ENCODE assay signal across 8 cellular contexts in the genomic region with DNA sequence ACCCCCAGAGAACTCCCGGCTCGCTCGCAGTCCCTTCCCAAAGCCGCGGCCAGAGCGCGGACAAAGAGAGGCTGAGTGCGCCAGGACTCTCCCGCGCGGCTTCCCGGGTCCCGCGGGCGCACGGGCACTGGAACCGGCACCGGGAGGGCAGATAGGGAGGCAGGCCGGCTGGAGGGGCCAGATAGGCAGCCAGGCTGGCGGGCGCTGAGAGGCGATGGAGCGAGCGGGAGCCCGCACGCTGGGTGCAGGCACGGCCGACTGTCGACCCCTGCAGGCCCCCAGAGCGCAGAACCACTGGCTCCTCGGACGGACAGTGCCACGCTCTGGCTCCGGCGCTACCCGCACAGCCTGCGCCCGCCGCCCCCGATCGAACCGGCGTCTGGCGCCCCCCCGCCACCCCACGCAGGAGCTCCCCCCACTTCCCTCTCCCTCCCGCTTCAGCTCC. TPM values are rescaled to one million over a fixed set of nuclear protein-coding genes. Genes with fewer than 3 reads are reported as not detected.
A peak's percentile ranks its signal among the peaks of the same experiment; 100 is the strongest.
DNase-seq lines count a peak whose midpoint lies in the region; ATAC-seq, FAIRE-seq and TF ChIP-seq lines count a peak whose summit lies in the region.

No MANE protein-coding gene starts in this region.

- ATAC-seq in GM18502 (IDR thresholded peaks at IDR 0.05; ENCODE audit: poor library complexity, unreplicated experiment) (peak; percentile 28), HG03095 (IDR thresholded peaks at IDR 0.05; ENCODE audit: unreplicated experiment) (peak; percentile 20), Panc1 (peak; percentile 52)

- H3K27me3 ChIP-seq in BE2C = no peaks in the 10 kb centered on the region
- no peaks in the 10 kb centered on the region for H3K27me3 ChIP-seq in Panc1 (ENCODE audit: control insufficient read depth, insufficient read depth, low read length)

- POLR2A ChIA-PET in Panc1 (lab: Charles Lee) = no interaction called here

- H3K9me3 ChIP-seq in BE2C (no peaks in the 10 kb centered on the region), Panc1 (ENCODE audit: control insufficient read depth, insufficient read depth, low read depth, low read length) (no peaks in the 10 kb centered on the region), kidney (ENCODE audit: control insufficient read depth in 1 of 2, low read length in 2 of 2) (no peaks in the 10 kb centered on the region)

- H3K27ac ChIP-seq in Panc1 (ENCODE audit: low read length) (peak overlapping the region; percentile 76), kidney (ENCODE audit: low read depth in 2 of 2, low read length in 2 of 2) (peak overlapping the region; percentile 43 to 79)

- peak; percentile 14; the same call in 1 of the 2 replicates for TF ChIP-seq CTCF in BE2C (IDR thresholded peaks at IDR 0.05; ENCODE audit: low read depth, low read length)
- no peak; the same call in 1 of the 2 replicates for TF ChIP-seq CTCF in Panc1 (IDR thresholded peaks at IDR 0.05)
- no peak for TF ChIP-seq CTCF in cardiac fibroblast (IDR thresholded peaks at IDR 0.05; ENCODE audit: low read depth, low read length)
- no peak for TF ChIP-seq CTCF in kidney (IDR thresholded peaks at IDR 0.05; ENCODE audit: borderline replicate concordance, extremely low read depth, insufficient read depth)

- peak; percentile 66 for DNase-seq in BE2C
- DNase-seq in Panc1 (ENCODE audit: low read depth, low spot score) = no peak
- peak; percentile 47 to 48 for DNase-seq in cardiac fibroblast (ENCODE audit: low read depth in 2 of 2)
- no peak for DNase-seq in kidney
- DNase-seq in stimulated activated CD4-positive, alpha-beta T cell treated with anti-CD3 and anti-CD28 coated beads, Interleukin-1b, Interleukin-23, amount 100 ng/mL, for 48 hours = peak; percentile 27
- no peak for DNase-seq in foreskin melanocyte

- intact Hi-C loops in Panc1 (cut with micrococcal nuclease; ENCODE audit: unreplicated experiment) (no loop called here), kidney (cut with DNase I) (no loop called here)

- CTCF ChIA-PET in Panc1 (lab: Charles Lee) = no interaction called here

- peak overlapping the region in 1 of 2 donors; percentile 19 for H3K9ac ChIP-seq in kidney (ENCODE audit: low read length in 2 of 2)

- H3K36me3 ChIP-seq in BE2C = no peaks in the 10 kb centered on the region
- H3K36me3 ChIP-seq in Panc1 (ENCODE audit: control insufficient read depth, insufficient read depth, low read length) = no peaks in the 10 kb centered on the region; the same call in 1 of the 2 replicates
- H3K36me3 ChIP-seq in kidney (ENCODE audit: control insufficient read depth in 1 of 2, insufficient read depth in 2 of 2, low read length in 2 of 2) = no peaks in the 10 kb centered on the region

- H3K4me1 ChIP-seq in BE2C = no peaks in the 10 kb centered on the region; the same call in none of the 2 replicates
- H3K4me1 ChIP-seq in Panc1 (ENCODE audit: control insufficient read depth, insufficient read depth, low read length) = peaks cover 15% of the 10 kb centered on the region
- peaks cover 18 to 20% of the 10 kb centered on the region in 2 donors for H3K4me1 ChIP-seq in kidney (ENCODE audit: control insufficient read depth in 1 of 2, insufficient read depth in 1 of 2, low read depth in 1 of 2, low read length in 2 of 2)

- in situ Hi-C loops in Panc1 (cut with HindIII; ENCODE audit: low pct_unique_long_range_greater_than_20kb, low sequenced_read_pairs) = no loop called here

- H3K4me3 ChIP-seq in BE2C (ENCODE audit: low read depth, low read length) (peak overlapping the region; percentile 59), Panc1 (ENCODE audit: low read depth in 2 of 2, low read length in 2 of 2) (peak overlapping the region; percentile 78 to 86), cardiac fibroblast (replicated peaks in 1 of 2; ENCODE audit: low read depth in 2 of 2, low read length in 2 of 2) (peak overlapping the region; percentile 85 to 90), kidney (ENCODE audit: low read length in 2 of 2) (peak overlapping the region; percentile 61 to 69)

- BruUV-seq in Panc1 (replicated peaks; lab: Mats Ljungman, UMichigan) = no TSS peak

- FAIRE-seq in kidney (lab: Jason Lieb, UNC) = no peak

RNA-seq across cellular contexts. Expression of a gene that starts 0.6 kb away (rescaled TPM):
- polyA plus RNA-seq in BE2C (2012; ENCODE audit: insufficient read depth, insufficient read length, low read depth) = 11.2 TPM
- total RNA-seq in Panc1 (2021; ENCODE audit: unreplicated experiment) (9.2 TPM), kidney (12.6 TPM)
- polyA plus RNA-seq in Panc1 (2012; ENCODE audit: insufficient read length) = 24.4 TPM
- 2.0 TPM for polyA plus RNA-seq in kidney (ENCODE audit: insufficient read depth, low read depth, low replicate concordance)

RNA-seq across cellular contexts. Expression of a gene that starts 39.2 kb away (rescaled TPM):
- 2.0 TPM for polyA plus RNA-seq in BE2C (2012; ENCODE audit: insufficient read depth, insufficient read length, low read depth)
- total RNA-seq in Panc1 (2021; ENCODE audit: unreplicated experiment) (24.4 TPM), kidney (24.3 TPM)
- polyA plus RNA-seq in Panc1 (2012; ENCODE audit: insufficient read length) = 27.3 TPM
- 35.6 TPM for polyA plus RNA-seq in kidney (ENCODE audit: insufficient read depth, low read depth, low replicate concordance)

RNA-seq across cellular contexts. Expression of a gene that starts 51.6 kb away (rescaled TPM):
- polyA plus RNA-seq in BE2C (2012; ENCODE audit: insufficient read depth, insufficient read length, low read depth) = 49.7 TPM
- 90.1 TPM for total RNA-seq in Panc1 (2021; ENCODE audit: unreplicated experiment)
- polyA plus RNA-seq in Panc1 (2012; ENCODE audit: insufficient read length) = 109 TPM
- total RNA-seq in kidney = 25.1 TPM
- 32.5 TPM for polyA plus RNA-seq in kidney (ENCODE audit: insufficient read depth, low read depth, low replicate concordance)

RNA-seq across cellular contexts. Expression of a gene that starts 55.9 kb away (rescaled TPM):
- 402 TPM for polyA plus RNA-seq in BE2C (2012; ENCODE audit: insufficient read depth, insufficient read length, low read depth)
- 134 TPM for total RNA-seq in Panc1 (2021; ENCODE audit: unreplicated experiment)
- polyA plus RNA-seq in Panc1 (2012; ENCODE audit: insufficient read length) = 119 TPM
- 156 TPM for total RNA-seq in kidney
- 636 TPM for polyA plus RNA-seq in kidney (ENCODE audit: insufficient read depth, low read depth, low replicate concordance)

Comparison
In these comparisons a context has a peak if more than half of its experiments do, and no peak if none do; other contexts are left out.
1. DNase-seq: peak in BE2C (single experiment), cardiac fibroblast (2 of 2) and stimulated activated CD4-positive, alpha-beta T cell treated with anti-CD3 and anti-CD28 coated beads, Interleukin-1b, Interleukin-23, amount 100 ng/mL, for 48 hours (single experiment); none in Panc1 (single experiment), kidney (single experiment) and foreskin melanocyte (single experiment).
2. Peak in every context shown above with its lines, with median percentiles within 50 percentile points of each other: H3K4me3 ChIP-seq and ATAC-seq.